ENCODE assay signal across 8 cellular contexts in genomic region chr7:4738711-4739527, GRCh38. TPM values are rescaled to one million over a fixed set of nuclear protein-coding genes. Genes with fewer than 3 reads are reported as not detected.
DNase-seq lines count a peak whose midpoint lies in the region; ATAC-seq and TF ChIP-seq lines count a peak whose summit lies in the region.

No MANE protein-coding gene starts in this region.

- H3K27me3 Mint-ChIP-seq in CD14-positive monocyte (ENCODE audit: low read depth in 3 of 3) = no peaks in the 10 kb centered on the region
- no peaks in the 10 kb centered on the region for H3K27me3 Mint-ChIP-seq in activated CD4-positive, alpha-beta T cell treated with anti-CD3 and anti-CD28 coated beads, Interleukin-2, amount 10 ng/mL, durations not matched to agents 7 days and 5 days

- H2BK15ac ChIP-seq in IMR-90 (ENCODE audit: low read depth, low read length) (peak overlapping the region; percentile 96; the same call in 2 of the 3 replicates), neuronal stem cell (ENCODE audit: low read length) (peak overlapping the region; percentile 43)

- peak overlapping the region; percentile 78 for H3K56ac ChIP-seq in IMR-90 (ENCODE audit: extremely low read depth, insufficient read depth, low read length)

- dilution Hi-C loops in IMR-90 (cut with HindIII; ENCODE audit: low sequenced_read_pairs, unreplicated experiment) = no loop called here

- H3K27ac ChIP-seq in IMR-90 (ENCODE audit: insufficient read depth, low read length) (peak overlapping the region; percentile 93), esophagus squamous epithelium (peak overlapping the region; percentile 42 to 73 (median 66)), neuronal stem cell (replicated peaks; ENCODE audit: low read length) (peak overlapping the region; percentile 62)

- H3K4me2 ChIP-seq in IMR-90 (ENCODE audit: low read depth, low read length) (peak overlapping the region; percentile 79), neuronal stem cell (ENCODE audit: insufficient read depth, low read length, poor library complexity, severe bottlenecking) (no peak overlapping the region)

- H4K8ac ChIP-seq in IMR-90 (ENCODE audit: low read depth in 2 of 2, low read length in 2 of 2) (peak overlapping the region; percentile 64 to 89), neuronal stem cell (ENCODE audit: low read depth, low read length) (no peak overlapping the region)

- H4K91ac ChIP-seq in IMR-90 (ENCODE audit: insufficient read depth, low read depth, low read length) (peak overlapping the region; percentile 96), neuronal stem cell (ENCODE audit: low read depth, low read length, poor library complexity) (no peak overlapping the region)

- H3K27ac Mint-ChIP-seq in CD14-positive monocyte = peak overlapping the region; percentile 62 to 86 (median 79)
- peak overlapping the region; percentile 77 for H3K27ac Mint-ChIP-seq in activated CD4-positive, alpha-beta T cell treated with anti-CD3 and anti-CD28 coated beads, Interleukin-2, amount 10 ng/mL, durations not matched to agents 7 days and 5 days

- H3K4ac ChIP-seq in IMR-90 (ENCODE audit: low read depth, low read length) (peak overlapping the region; percentile 94), neuronal stem cell (ENCODE audit: low read length) (no peak overlapping the region)

- peak; percentile 90 for ATAC-seq in IMR-90 (ENCODE audit: low read depth)
- no peak for ATAC-seq in GM21447 (IDR thresholded peaks at IDR 0.05; ENCODE audit: unreplicated experiment)
- ATAC-seq in GM19023 (IDR thresholded peaks at IDR 0.05; ENCODE audit: unreplicated experiment) = no peak

- peak; percentile 38 for TF ChIP-seq RAD21 in IMR-90 (IDR thresholded peaks at IDR 0.05; ENCODE audit: low read length)

- peaks cover 5% of the 10 kb centered on the region; the same call in 1 of the 2 replicates for H4K20me1 ChIP-seq in IMR-90 (ENCODE audit: insufficient read depth, low read length)

- H2BK12ac ChIP-seq in neuronal stem cell (ENCODE audit: low read length) = no peak overlapping the region

- H3K23ac ChIP-seq in IMR-90 (ENCODE audit: low read depth, low read length) (peak overlapping the region; percentile 93), neuronal stem cell (ENCODE audit: low read depth, low read length, poor library complexity) (no peak overlapping the region)

- H3K27me3 ChIP-seq in IMR-90 (ENCODE audit: control insufficient read depth, insufficient read depth, low read length) = no peaks in the 10 kb centered on the region
- no peaks in the 10 kb centered on the region for H3K27me3 ChIP-seq in esophagus squamous epithelium
- H3K27me3 ChIP-seq in neuronal stem cell (ENCODE audit: control insufficient read depth in 3 of 3, insufficient read depth in 3 of 3, low read depth in 1 of 3, low read length in 3 of 3) = no peaks in the 10 kb centered on the region

- BruUV-seq in IMR-90 (replicated peaks; lab: Mats Ljungman, UMichigan) = no TSS peak

- H2BK20ac ChIP-seq in IMR-90 (ENCODE audit: low read depth, low read length) = peak overlapping the region; percentile 96

- peak overlapping the region; percentile 99 for H2AK9ac ChIP-seq in IMR-90 (replicated peaks; ENCODE audit: low read depth, low read length, poor library complexity)

- TF ChIP-seq CTCF in CD14-positive monocyte (IDR thresholded peaks at IDR 0.05) (no peak), IMR-90 (conservative IDR thresholded peaks at IDR 0.05; ENCODE audit: low read depth, low read length) (peak; percentile 22; the same call in 1 of the 2 replicates), esophagus squamous epithelium (IDR thresholded peaks at IDR 0.05) (no peak)

- peak overlapping the region; percentile 51 for H3K9ac ChIP-seq in IMR-90 (ENCODE audit: low read depth, low read length)
- no peak overlapping the region for H3K9ac ChIP-seq in neuronal stem cell (ENCODE audit: low read depth, low read length, poor library complexity)

- peak overlapping the region; percentile 89 for H2BK120ac ChIP-seq in IMR-90 (ENCODE audit: low read depth, low read length)
- H2BK120ac ChIP-seq in neuronal stem cell (ENCODE audit: low read depth, low read length) = no peak overlapping the region

- H3K4me3 Mint-ChIP-seq in CD14-positive monocyte = peak overlapping the region; percentile 53 to 75
- peak overlapping the region; percentile 57 for H3K4me3 Mint-ChIP-seq in activated CD4-positive, alpha-beta T cell treated with anti-CD3 and anti-CD28 coated beads, Interleukin-2, amount 10 ng/mL, durations not matched to agents 7 days and 5 days

- H3K9me1 ChIP-seq in IMR-90 (ENCODE audit: insufficient read depth, low read length) = peaks cover 10% of the 10 kb centered on the region

- H4K5ac ChIP-seq in IMR-90 (ENCODE audit: low read depth, low read length) = peak overlapping the region; percentile 84

- peaks cover 14% of the 10 kb centered on the region for H3K4me1 ChIP-seq in IMR-90 (ENCODE audit: control insufficient read depth, insufficient read depth, low read length)
- H3K4me1 ChIP-seq in esophagus squamous epithelium = peaks cover 14 to 40% (median 15%) of the 10 kb centered on the region in 3 donors
- H3K4me1 ChIP-seq in neuronal stem cell (ENCODE audit: control insufficient read depth in 2 of 2, insufficient read depth in 1 of 2, low read depth in 1 of 2, low read length in 2 of 2) = peaks cover 11 to 18% of the 10 kb centered on the region in 2 donors

- POLR2A ChIA-PET in IMR-90 (lab: Charles Lee; ENCODE audit: unreplicated experiment) = interaction anchor here (0.6 kb wide), 1 partner anchor 602 kb away, joined by 3 read pairs; no protein-coding TSS in a partner anchor
- POLR2A ChIA-PET in activated CD4-positive, alpha-beta T cell treated with anti-CD3 and anti-CD28 coated beads, Interleukin-2, amount 10 ng/mL, durations not matched to agents 7 days and 5 days (lab: Charles Lee) = no interaction called here

- intact Hi-C loops in CD14-positive monocyte (cut with micrococcal nuclease) = no loop called here
- intact Hi-C loops in IMR-90 (cut with micrococcal nuclease) = no loop called here
- intact Hi-C loops in esophagus squamous epithelium (cut with DNase I) = no loop called here

- in situ Hi-C loops in IMR-90 (cut with MboI; ENCODE audit: low sequenced_read_pairs) = no loop called here

- peak; percentile 69 for DNase-seq in CD14-positive monocyte (ENCODE audit: low spot score)
- peak; percentile 95 for DNase-seq in IMR-90
- DNase-seq in activated CD4-positive, alpha-beta T cell treated with anti-CD3 and anti-CD28 coated beads, Interleukin-2, amount 10 ng/mL, durations not matched to agents 7 days and 5 days = peak; percentile 25
- DNase-seq in esophagus squamous epithelium (lab: John Stamatoyannopoulos, UW) = no peak
- no peak for DNase-seq in neuronal stem cell (ENCODE audit: low spot score)
- DNase-seq in GDM1 (lab: John Stamatoyannopoulos, UW) = no peak

- H3K36me3 ChIP-seq in IMR-90 (ENCODE audit: control insufficient read depth, insufficient read depth, low read length) (peaks cover 33% of the 10 kb centered on the region), esophagus squamous epithelium (peaks cover 3 to 50% (median 4%) of the 10 kb centered on the region in 3 donors), neuronal stem cell (replicated peaks in 1 of 2; ENCODE audit: control insufficient read depth in 2 of 2, insufficient read depth in 2 of 2, low read length in 2 of 2) (peaks cover 12 to 40% of the 10 kb centered on the region in 2 donors)

- H3K79me1 ChIP-seq in IMR-90 (ENCODE audit: low read depth in 1 of 2, low read length in 2 of 2) (peaks cover 22 to 77% of the 10 kb centered on the region in 2 experiments), neuronal stem cell (ENCODE audit: low read depth, low read length) (peaks cover 6% of the 10 kb centered on the region)

- H3K4me1 Mint-ChIP-seq in CD14-positive monocyte = peaks cover 35% of the 10 kb centered on the region
- H3K4me1 Mint-ChIP-seq in activated CD4-positive, alpha-beta T cell treated with anti-CD3 and anti-CD28 coated beads, Interleukin-2, amount 10 ng/mL, durations not matched to agents 7 days and 5 days = peaks cover 75% of the 10 kb centered on the region

- CTCF ChIA-PET in IMR-90 (lab: Yijun Ruan, JAX) = interaction anchor here (0.6 kb wide), 1 partner anchor 14 kb away, joined by 4 read pairs; no protein-coding TSS in a partner anchor
- CTCF ChIA-PET in activated CD4-positive, alpha-beta T cell treated with anti-CD3 and anti-CD28 coated beads, Interleukin-2, amount 10 ng/mL, durations not matched to agents 7 days and 5 days (lab: Charles Lee) = interaction anchor here (0.8 kb wide), 2 partner anchors 14 to 98 kb away, joined by 3 to 5 read pairs; no protein-coding TSS in a partner anchor

- peak overlapping the region; percentile 91 for H2BK5ac ChIP-seq in IMR-90 (ENCODE audit: low read depth, low read length, poor library complexity, severe bottlenecking)
- H2BK5ac ChIP-seq in neuronal stem cell (ENCODE audit: low read length) = no peak overlapping the region

- TF ChIP-seq POLR2A in IMR-90 (IDR thresholded peaks at IDR 0.05; ENCODE audit: low read depth, low read length) (peak; percentile 77), esophagus squamous epithelium (IDR thresholded peaks at IDR 0.05) (no peak)

- H3K14ac ChIP-seq in IMR-90 (replicated peaks; ENCODE audit: low read depth, low read length) (peak overlapping the region; percentile 86), neuronal stem cell (ENCODE audit: low read length) (peak overlapping the region; percentile 79)

- H2AFZ ChIP-seq in IMR-90 (replicated peaks; ENCODE audit: low read length, poor library complexity) = peak overlapping the region; percentile 85
- H2AFZ ChIP-seq in neuronal stem cell (ENCODE audit: low read length) = no peak overlapping the region

- peak overlapping the region; percentile 7; the same call in 1 of the 2 replicates for H3K4me3 ChIP-seq in IMR-90 (ENCODE audit: insufficient read depth, low read depth, low read length)
- peak overlapping the region in 3 of 4 donors; percentile 6 to 41 (median 25) for H3K4me3 ChIP-seq in esophagus squamous epithelium
- no peak overlapping the region for H3K4me3 ChIP-seq in neuronal stem cell (ENCODE audit: low read length in 2 of 2)

- H3K9me3 ChIP-seq in IMR-90 (ENCODE audit: control insufficient read depth, insufficient read depth, low read length) = no peaks in the 10 kb centered on the region
- no peaks in the 10 kb centered on the region for H3K9me3 ChIP-seq in esophagus squamous epithelium
- peaks cover 0 to 6% of the 10 kb centered on the region in 2 donors for H3K9me3 ChIP-seq in neuronal stem cell (replicated peaks in 1 of 2; ENCODE audit: control insufficient read depth in 2 of 2, insufficient read depth in 1 of 2, low read depth in 1 of 2, low read length in 2 of 2)

- H2AK5ac ChIP-seq in IMR-90 (ENCODE audit: low read depth, low read length) (peak overlapping the region; percentile 94), neuronal stem cell (ENCODE audit: low read depth, low read length) (peak overlapping the region; percentile 51)

- WGBS in IMR-90 (ENCODE audit: extremely low coverage in 2 of 2, insufficient read length in 1 of 2), 2 experiments = 13% methylated on average over 13 of the region's 23 CpGs; no CpG with 5 or more reads in 1 of the 2 experiments
- WGBS in esophagus squamous epithelium, 2 donors = 68 to 71% methylated on average over 14 to 18 of the region's 23 CpGs
- WGBS in neuronal stem cell (ENCODE audit: extremely low coverage in 2 of 2, insufficient read length in 2 of 2, insufficient replicate concordance in 1 of 2), 2 donors = no CpG with 5 or more reads among the region's 23 CpGs

- peak overlapping the region; percentile 81 for H3K18ac ChIP-seq in IMR-90 (ENCODE audit: low read depth, low read length)
- H3K18ac ChIP-seq in neuronal stem cell (ENCODE audit: low read length) = peak overlapping the region; percentile 75

- peaks cover 33 to 58% of the 10 kb centered on the region in 2 donors for H3K36me3 Mint-ChIP-seq in CD14-positive monocyte
- H3K36me3 Mint-ChIP-seq in activated CD4-positive, alpha-beta T cell treated with anti-CD3 and anti-CD28 coated beads, Interleukin-2, amount 10 ng/mL, durations not matched to agents 7 days and 5 days (ENCODE audit: low read depth) = peaks cover 23% of the 10 kb centered on the region

- no peaks in the 10 kb centered on the region for H3K9me3 Mint-ChIP-seq in CD14-positive monocyte
- H3K9me3 Mint-ChIP-seq in activated CD4-positive, alpha-beta T cell treated with anti-CD3 and anti-CD28 coated beads, Interleukin-2, amount 10 ng/mL, durations not matched to agents 7 days and 5 days = no peaks in the 10 kb centered on the region

RNA-seq across cellular contexts. Expression of gene AP5Z1, which starts 36.5 kb away (rescaled TPM):
- polyA plus RNA-seq in CD14-positive monocyte (10 to 100 TPM; 30.8 to 33.8 TPM), IMR-90 (2012; rRNA removed) (38.7 and 46.1 TPM in 2 replicates)
- total RNA-seq in IMR-90 (2012; rRNA removed) (9.2 and 9.7 TPM in 2 replicates), esophagus squamous epithelium (10 to 100 TPM; 11.2 to 32.8 (median 23.8) TPM)
- polyA plus RNA-seq in IMR-90 (2012; cell fraction: cytosol; rRNA removed) = 18.8 and 31.7 TPM in 2 replicates
- polyA plus RNA-seq in IMR-90 (2012; cell fraction: nucleus; rRNA removed; ENCODE audit: low replicate concordance) = 152 and 486 TPM in 2 replicates
- 10 to 100 TPM; 61.1 to 71.3 TPM for total RNA-seq in activated CD4-positive, alpha-beta T cell treated with anti-CD3 and anti-CD28 coated beads, Interleukin-2, amount 10 ng/mL, durations not matched to agents 7 days and 5 days
- 6.0 TPM for polyA plus RNA-seq in neuronal stem cell (2013, experiment 1 of 2)
- polyA plus RNA-seq in neuronal stem cell (2013, experiment 2 of 2) = 6.1 TPM

RNA-seq across cellular contexts. Expression of gene FOXK1, which starts 56.8 kb away (rescaled TPM):
- under 1 TPM; 0.33 to 0.76 TPM for polyA plus RNA-seq in CD14-positive monocyte
- total RNA-seq in IMR-90 (2012; rRNA removed) = 4.3 and 5.0 TPM in 2 replicates
- polyA plus RNA-seq in IMR-90 (2012; rRNA removed) = 8.8 TPM in 2 replicates
- 6.7 and 6.8 TPM in 2 replicates for polyA plus RNA-seq in IMR-90 (2012; cell fraction: cytosol; rRNA removed)
- polyA plus RNA-seq in IMR-90 (2012; cell fraction: nucleus; rRNA removed; ENCODE audit: low replicate concordance) = 18.7 and 30.1 TPM in 2 replicates
- 10 to 100 TPM; 32.0 to 36.2 TPM for total RNA-seq in activated CD4-positive, alpha-beta T cell treated with anti-CD3 and anti-CD28 coated beads, Interleukin-2, amount 10 ng/mL, durations not matched to agents 7 days and 5 days
- 10 to 100 TPM; 11.9 to 25.7 (median 15.9) TPM for total RNA-seq in esophagus squamous epithelium
- polyA plus RNA-seq in neuronal stem cell (2013, experiment 1 of 2) = 7.6 TPM
- 8.2 TPM for polyA plus RNA-seq in neuronal stem cell (2013, experiment 2 of 2)

Comparison
In these comparisons a context has a peak if more than half of its experiments do, and no peak if none do; other contexts are left out.
1. DNase-seq: peak in CD14-positive monocyte (single experiment), IMR-90 (single experiment) and activated CD4-positive, alpha-beta T cell treated with anti-CD3 and anti-CD28 coated beads, Interleukin-2, amount 10 ng/mL, durations not matched to agents 7 days and 5 days (single experiment); none in esophagus squamous epithelium (single experiment), neuronal stem cell (single experiment) and GDM1 (single experiment).
2. H3K4me3 ChIP-seq: peak in IMR-90 (single experiment) and esophagus squamous epithelium (3 of 4); none in neuronal stem cell (0 of 2).
3. Peak in every context shown above with its lines, with median percentiles within 50 percentile points of each other: H3K27ac ChIP-seq.